Comparison of ENCODE assay signal across 23 cellular contexts in genomic region chr2:196959750-196960392, GRCh38. TPM values are rescaled to one million over a fixed set of nuclear protein-coding genes. Genes with fewer than 3 reads are reported as not detected.
DNase-seq lines count a peak whose midpoint lies in the region; ATAC-seq, FAIRE-seq and TF ChIP-seq lines count a peak whose summit lies in the region.
"Had no signal": no experiment of that assay in that cellular context is flagged by ENCODE, and none has a peak within 500 bp of the region (broad histone marks: within the 10 kb centered on the region; RNA-seq: fewer than 3 reads in every experiment).

No MANE protein-coding gene starts in this region.

- no peak overlapping the region for H3K27ac ChIP-seq in left lung
- H3K27ac ChIP-seq: breast epithelium, lower lobe of right lung, uterus had no signal

- no peaks in the 10 kb centered on the region for H3K36me3 ChIP-seq in left lung
- H3K36me3 ChIP-seq: breast epithelium, lower lobe of right lung, uterus had no signal

- H3K36me3 Mint-ChIP-seq in natural killer cell treated with Interleukin-12 subunit alpha and Interleukin-12 subunit beta and Interleukin-15 and Interleukin-18, amount 100 ng/mL, for 72 hours: peaks cover 11% of the 10 kb centered on the region
- H3K36me3 Mint-ChIP-seq in natural killer cell (no peaks in the 10 kb centered on the region), brain (no peaks in the 10 kb centered on the region)
- H3K36me3 Mint-ChIP-seq: CD4-positive, CD25-positive, alpha-beta regulatory T cell had no signal

- DNase-seq in natural killer cell treated with Interleukin-12 subunit alpha and Interleukin-12 subunit beta and Interleukin-15 and Interleukin-18, amount 100 ng/mL, for 72 hours (ENCODE audit: low spot score): no peak
- DNase-seq in natural killer cell: no peak
- DNase-seq in left lung: no peak
- no peak for DNase-seq in posterior vena cava (ENCODE audit: low spot score)
- DNase-seq in posterior cingulate gyrus: no peak
- DNase-seq in RCC 7860 (ENCODE audit: low spot score): no peak
- DNase-seq: activated T-cell treated with anti-CD3 and anti-CD28 coated beads, Interleukin-2, amount 50 U/mL, for 24 hours; CD4-positive, CD25-positive, alpha-beta regulatory T cell; Kasumi-1; lower lobe of right lung; naive B cell; NCI-H1436 treated with DMSO at 0.1 percent for 48 hours; NCI-H524; OCI-M1; retina; SK-N-SH; stimulated activated naive CD8-positive, alpha-beta T cell treated with anti-CD3 and anti-CD28 coated beads, Interleukin-15, amount 100 ng/mL, for 72 hours; uterus had no signal

- no peaks in the 10 kb centered on the region for H3K9me3 Mint-ChIP-seq in natural killer cell treated with Interleukin-12 subunit alpha and Interleukin-12 subunit beta and Interleukin-15 and Interleukin-18, amount 100 ng/mL, for 72 hours
- H3K9me3 Mint-ChIP-seq in natural killer cell: no peaks in the 10 kb centered on the region
- H3K9me3 Mint-ChIP-seq in brain: peaks cover 4 to 13% (median 5%) of the 10 kb centered on the region in 5 experiments
- H3K9me3 Mint-ChIP-seq: CD4-positive, CD25-positive, alpha-beta regulatory T cell had no signal

- TF ChIP-seq CTCF in natural killer cell (IDR thresholded peaks at IDR 0.05) (no peak), brain (conservative IDR thresholded peaks at IDR 0.05) (no peak), left lung (IDR thresholded peaks at IDR 0.05) (no peak)

- FAIRE-seq in RCC 7860 (lab: Jason Lieb, UNC): no peak
- FAIRE-seq: H1 had no signal

- no peaks in the 10 kb centered on the region for H3K27me3 ChIP-seq in left lung
- H3K27me3 ChIP-seq: breast epithelium, uterus had no signal

- H3K4me3 ChIP-seq in left lung: no peak overlapping the region
- H3K4me3 ChIP-seq: breast epithelium, lower lobe of right lung, uterus had no signal

- H3K4me1 Mint-ChIP-seq in natural killer cell treated with Interleukin-12 subunit alpha and Interleukin-12 subunit beta and Interleukin-15 and Interleukin-18, amount 100 ng/mL, for 72 hours (ENCODE audit: low read depth in 2 of 2): peaks cover 38 to 66% of the 10 kb centered on the region in 2 donors
- peaks cover 30 to 37% of the 10 kb centered on the region in 2 donors for H3K4me1 Mint-ChIP-seq in natural killer cell
- H3K4me1 Mint-ChIP-seq in brain: peaks cover 47% of the 10 kb centered on the region
- H3K4me1 Mint-ChIP-seq: naive B cell had no signal

- no peaks in the 10 kb centered on the region for H3K9me3 ChIP-seq in left lung
- H3K9me3 ChIP-seq: breast epithelium, lower lobe of right lung, SK-N-SH, uterus had no signal

- ATAC-seq in natural killer cell treated with Interleukin-12 subunit alpha and Interleukin-12 subunit beta and Interleukin-15 and Interleukin-18, amount 100 ng/mL, for 72 hours: no peak
- no peak for ATAC-seq in natural killer cell
- ATAC-seq in left lung: peak; percentile 78
- no peak for ATAC-seq in HG03095 (IDR thresholded peaks at IDR 0.05; ENCODE audit: unreplicated experiment)
- ATAC-seq: stimulated activated naive CD8-positive, alpha-beta T cell treated with anti-CD3 and anti-CD28 coated beads, Interleukin-15, amount 100 ng/mL, for 72 hours had no signal

- H3K27ac Mint-ChIP-seq in natural killer cell treated with Interleukin-12 subunit alpha and Interleukin-12 subunit beta and Interleukin-15 and Interleukin-18, amount 100 ng/mL, for 72 hours: peak overlapping the region; percentile 16 to 37
- H3K27ac Mint-ChIP-seq in natural killer cell (no peak overlapping the region), brain (peak overlapping the region in 4 of 5 experiments; percentile 16 to 97 (median 44))
- H3K27ac Mint-ChIP-seq: activated naive CD8-positive, alpha-beta T cell; activated T-cell treated with anti-CD3 and anti-CD28 coated beads, Interleukin-2, amount 50 U/mL, for 24 hours; CD4-positive, CD25-positive, alpha-beta regulatory T cell had no signal

- intact Hi-C loops in natural killer cell (cut with micrococcal nuclease) (no loop called here), left lung (cut with DNase I) (no loop called here), posterior vena cava (cut with DNase I) (no loop called here), posterior cingulate gyrus (cut with DNase I) (no loop called here)

- no peaks in the 10 kb centered on the region for H3K27me3 Mint-ChIP-seq in natural killer cell treated with Interleukin-12 subunit alpha and Interleukin-12 subunit beta and Interleukin-15 and Interleukin-18, amount 100 ng/mL, for 72 hours
- H3K27me3 Mint-ChIP-seq in natural killer cell (ENCODE audit: low read depth in 2 of 2) (no peaks in the 10 kb centered on the region), brain (no peaks in the 10 kb centered on the region)
- H3K27me3 Mint-ChIP-seq: activated naive CD8-positive, alpha-beta T cell; activated T-cell treated with anti-CD3 and anti-CD28 coated beads, Interleukin-2, amount 50 U/mL, for 24 hours; CD4-positive, CD25-positive, alpha-beta regulatory T cell; naive B cell had no signal

- H3K4me3 Mint-ChIP-seq in natural killer cell treated with Interleukin-12 subunit alpha and Interleukin-12 subunit beta and Interleukin-15 and Interleukin-18, amount 100 ng/mL, for 72 hours: no peak overlapping the region
- no peak overlapping the region for H3K4me3 Mint-ChIP-seq in natural killer cell
- no peak overlapping the region for H3K4me3 Mint-ChIP-seq in brain
- H3K4me3 Mint-ChIP-seq: activated naive CD8-positive, alpha-beta T cell; activated T-cell treated with anti-CD3 and anti-CD28 coated beads, Interleukin-2, amount 50 U/mL, for 24 hours; naive B cell; stimulated activated naive CD8-positive, alpha-beta T cell treated with anti-CD3 and anti-CD28 coated beads, Interleukin-15, amount 100 ng/mL, for 72 hours had no signal

- H3K4me1 ChIP-seq in left lung: peaks cover 0 to 7% of the 10 kb centered on the region in 2 donors
- H3K4me1 ChIP-seq: breast epithelium, uterus had no signal

RNA-seq across cellular contexts. Expression of gene PGAP1, which starts 33.4 kb away (rescaled TPM):
- 10 to 100 TPM; 11.6 to 65.0 TPM for total RNA-seq in natural killer cell treated with Interleukin-12 subunit alpha and Interleukin-12 subunit beta and Interleukin-15 and Interleukin-18, amount 100 ng/mL, for 72 hours
- total RNA-seq in natural killer cell (1 to 10 TPM; 2.5 to 4.9 (median 3.3) TPM), left lung (10 to 100 TPM; 12.1 to 17.4 TPM), posterior vena cava (10 to 100 TPM; 14.4 to 15.7 TPM)
- 3.6 TPM for polyA plus RNA-seq in brain (ENCODE audit: insufficient read depth, low read depth, low replicate concordance)

Comparison
In these comparisons a context has a peak if more than half of its experiments do, and no peak if none do; other contexts are left out.
1. H3K27ac Mint-ChIP-seq: peak in natural killer cell treated with Interleukin-12 subunit alpha and Interleukin-12 subunit beta and Interleukin-15 and Interleukin-18, amount 100 ng/mL, for 72 hours (2 of 2) and brain (4 of 5); none in natural killer cell (0 of 2).